12 cellular contexts compared by ENCODE assay signal in genomic region chr19:47271949-47272348, GRCh38. TPM values are rescaled to one million over a fixed set of nuclear protein-coding genes. Genes with fewer than 3 reads are reported as not detected.
DNase-seq lines count a peak whose midpoint lies in the region; ATAC-seq and TF ChIP-seq lines count a peak whose summit lies in the region.
"Had no signal": no experiment of that assay in that cellular context is flagged by ENCODE, and none has a peak within 500 bp of the region (broad histone marks: within the 10 kb centered on the region; RNA-seq: fewer than 3 reads in every experiment).

No MANE protein-coding gene starts in this region.

- intact Hi-C loops in esophagus squamous epithelium (cut with DNase I) (no loop called here), cardiac septum (cut with DNase I) (no loop called here)

- H3K9ac ChIP-seq in HUES6 (ENCODE audit: low read length), result no peak overlapping the region

- H3K36me3 ChIP-seq in HUES6 (ENCODE audit: control insufficient read depth, insufficient read depth, low read length) (peaks cover 36% of the 10 kb centered on the region), esophagus squamous epithelium (peaks cover 11 to 50% (median 26%) of the 10 kb centered on the region in 3 donors)

- H3K4me3 ChIP-seq in HUES6 (ENCODE audit: low read depth, low read length), result peak overlapping the region; percentile 90; the same call in 1 of the 2 replicates
- no peak overlapping the region for H3K4me3 ChIP-seq in esophagus squamous epithelium

- TF ChIP-seq CTCF in esophagus squamous epithelium (IDR thresholded peaks at IDR 0.05), result no peak

- peaks cover 25% of the 10 kb centered on the region for H3K4me1 Mint-ChIP-seq in stimulated activated effector memory CD8-positive, alpha-beta T cell treated with anti-CD3 and anti-CD28 coated beads, Interleukin-12 subunit alpha, Interleukin-12 subunit beta, amount 100 ng/mL, for 72 hours

- TF ChIP-seq POLR2A in esophagus squamous epithelium (IDR thresholded peaks at IDR 0.05), result no peak

- H3K9me3 Mint-ChIP-seq in stimulated activated effector memory CD8-positive, alpha-beta T cell treated with anti-CD3 and anti-CD28 coated beads, Interleukin-12 subunit alpha, Interleukin-12 subunit beta, amount 100 ng/mL, for 72 hours, result no peaks in the 10 kb centered on the region

- no peak for ATAC-seq in stimulated activated effector memory CD8-positive, alpha-beta T cell treated with anti-CD3 and anti-CD28 coated beads, Interleukin-12 subunit alpha, Interleukin-12 subunit beta, amount 100 ng/mL, for 72 hours
- no peak for ATAC-seq in GM18511 (IDR thresholded peaks at IDR 0.05; ENCODE audit: unreplicated experiment)

- H3K4me1 ChIP-seq in HUES6 (ENCODE audit: control insufficient read depth, insufficient read depth, low read length) (peaks cover 16% of the 10 kb centered on the region), esophagus squamous epithelium (peaks cover 11 to 50% (median 21%) of the 10 kb centered on the region in 3 donors)

- H3K36me3 Mint-ChIP-seq in stimulated activated effector memory CD8-positive, alpha-beta T cell treated with anti-CD3 and anti-CD28 coated beads, Interleukin-12 subunit alpha, Interleukin-12 subunit beta, amount 100 ng/mL, for 72 hours, result peaks cover 85% of the 10 kb centered on the region

- H3K9me3 ChIP-seq in HUES6 (ENCODE audit: control insufficient read depth, insufficient read depth, low read depth, low read length) (no peaks in the 10 kb centered on the region), esophagus squamous epithelium (no peaks in the 10 kb centered on the region)

- 46 to 67% methylated on average over 2 of the region's 6 CpGs for WGBS in esophagus squamous epithelium, 2 donors

- no peak overlapping the region for H3K27ac ChIP-seq in HUES6 (ENCODE audit: low read depth, low read length)
- H3K27ac ChIP-seq in esophagus squamous epithelium, result peak overlapping the region in 3 of 4 donors; percentile 99 to 100 (median 99)

- H3K27ac Mint-ChIP-seq in stimulated activated effector memory CD8-positive, alpha-beta T cell treated with anti-CD3 and anti-CD28 coated beads, Interleukin-12 subunit alpha, Interleukin-12 subunit beta, amount 100 ng/mL, for 72 hours, result peak overlapping the region; percentile 97

- DNase-seq in D341Med (ENCODE audit: low spot score) (peak; percentile 59), esophagus squamous epithelium (lab: John Stamatoyannopoulos, UW) (no peak), RPMI8226 (no peak), cardiac septum (ENCODE audit: low spot score) (no peak)
- DNase-seq in stimulated activated effector memory CD8-positive, alpha-beta T cell treated with anti-CD3 and anti-CD28 coated beads, Interleukin-12 subunit alpha, Interleukin-12 subunit beta, amount 100 ng/mL, for 72 hours (ENCODE audit: low spot score in 2 of 2), result no peak
- DNase-seq: activated CD4-positive, alpha-beta T cell treated with anti-CD3 and anti-CD28 coated beads for 48 hours; DMS 273 treated with DMSO at 0.1 percent for 48 hours; MM.1S; NCI-H446; stimulated activated CD4-positive, alpha-beta T cell treated with anti-CD3 and anti-CD28 coated beads, Interleukin-4, amount 100 ng/mL, for 4 hours had no signal

- peaks cover 11% of the 10 kb centered on the region for H3K27me3 ChIP-seq in HUES6 (ENCODE audit: control insufficient read depth, insufficient read depth, low read length)
- no peaks in the 10 kb centered on the region for H3K27me3 ChIP-seq in esophagus squamous epithelium

- H3K4me3 Mint-ChIP-seq in stimulated activated effector memory CD8-positive, alpha-beta T cell treated with anti-CD3 and anti-CD28 coated beads, Interleukin-12 subunit alpha, Interleukin-12 subunit beta, amount 100 ng/mL, for 72 hours, result peak overlapping the region; percentile 94

RNA-seq across cellular contexts. Expression of gene INAFM1, which starts 2.7 kb away (rescaled TPM):
- total RNA-seq in esophagus squamous epithelium, result 1 to 10 TPM; 1.4 to 8.2 (median 3.5) TPM
- total RNA-seq in cardiac septum, result 18.0 TPM

RNA-seq across cellular contexts. Expression of gene CCDC9, which starts 15.6 kb away (rescaled TPM):
- total RNA-seq in esophagus squamous epithelium, result 10 to 100 TPM in 2 of 4 donors, 1 to 10 TPM in 2; 6.6 to 16.8 (median 10.5) TPM
- total RNA-seq in cardiac septum, result 23.1 TPM

RNA-seq across cellular contexts. Expression of gene C5AR1, which starts 37.7 kb away (rescaled TPM):
- total RNA-seq in esophagus squamous epithelium (1 to 10 TPM in 3 of 4 donors, under 1 TPM in 1; 0.87 to 3.2 (median 2.3) TPM), cardiac septum (12.9 TPM)

RNA-seq across cellular contexts. Expression of gene BBC3, which starts 41.0 kb away (rescaled TPM):
- total RNA-seq in esophagus squamous epithelium (1 to 10 TPM in 3 of 4 donors, under 1 TPM in 1; 0.48 to 3.2 (median 2.6) TPM), cardiac septum (4.4 TPM)
